In the genomic region with DNA sequence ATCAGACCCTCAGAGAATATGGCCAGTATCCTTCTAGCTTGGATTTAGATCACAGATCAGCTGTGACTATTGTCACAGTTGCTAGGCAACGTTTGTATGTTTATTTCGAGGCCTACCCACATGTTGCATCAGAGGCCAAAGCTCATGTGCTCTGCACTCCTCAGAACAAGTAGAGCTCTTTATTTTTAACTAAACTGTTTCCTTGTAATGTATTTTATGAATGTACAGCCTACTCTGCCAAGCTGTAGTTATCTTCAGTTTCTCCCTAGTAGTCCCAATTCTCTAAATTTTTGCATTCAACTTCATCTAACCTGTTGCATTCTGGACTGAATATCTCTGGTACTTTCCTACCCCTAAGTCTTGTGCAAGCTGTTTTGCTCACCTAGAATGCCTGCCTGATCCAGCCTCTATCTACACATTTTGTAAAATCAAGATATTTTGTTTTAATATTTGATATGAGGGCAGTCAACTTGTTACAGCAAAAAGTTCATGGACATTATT, we compare ENCODE assay signal across 8 cellular contexts. TPM values are rescaled to one million over a fixed set of nuclear protein-coding genes. Genes with fewer than 3 reads are reported as not detected.
DNase-seq lines count a peak whose midpoint lies in the region; ATAC-seq and TF ChIP-seq lines count a peak whose summit lies in the region.

No MANE protein-coding gene starts in this region.

- peak; percentile 54 for DNase-seq in activated CD8-positive, alpha-beta memory T cell treated with anti-CD3 and anti-CD28 coated beads, Interleukin-2, amount 10 ng/mL, durations not matched to agents 7 days and 5 days
- no peak for DNase-seq in activated CD8-positive, alpha-beta memory T cell treated with anti-CD3 and anti-CD28 coated beads for 24 hours
- no peak for DNase-seq in WTC11 (ENCODE audit: low spot score)
- peak; percentile 94 for DNase-seq in fibroblast of villous mesenchyme (ENCODE audit: low read depth)
- DNase-seq in psoas muscle, result peak in 1 of 2 donors; percentile 25
- DNase-seq in NCI-H1694 (lab: John Stamatoyannopoulos, UW), result no peak

- H3K27me3 ChIP-seq in psoas muscle (ENCODE audit: insufficient read depth in 3 of 3, low read length in 2 of 3), result no peaks in the 10 kb centered on the region

- CTCF ChIA-PET in activated CD8-positive, alpha-beta memory T cell treated with anti-CD3 and anti-CD28 coated beads, Interleukin-2, amount 10 ng/mL, durations not matched to agents 7 days and 5 days (lab: Charles Lee), result interaction anchor here (1.9 kb wide), 1 partner anchor 12 kb away, joined by 4 read pairs; no protein-coding TSS in a partner anchor
- CTCF ChIA-PET in WTC11 (lab: Charles Lee), result interaction anchor here (1.1 to 1.6 kb wide), 4 partner anchors 12 to 101 kb away, joined by 4 to 5 read pairs (median 4); no protein-coding TSS in a partner anchor

- H3K4me1 ChIP-seq in psoas muscle, result peaks cover 81% of the 10 kb centered on the region

- ATAC-seq in activated CD8-positive, alpha-beta memory T cell treated with anti-CD3 and anti-CD28 coated beads, Interleukin-2, amount 10 ng/mL, durations not matched to agents 7 days and 5 days, result peak; percentile 65
- ATAC-seq in HG03521 (IDR thresholded peaks at IDR 0.05; ENCODE audit: unreplicated experiment), result peak; percentile 68
- no peak for ATAC-seq in WTC11
- ATAC-seq in psoas muscle, result peak; percentile 83 to 92 (median 86)
- no peak for ATAC-seq in GM18870 (IDR thresholded peaks at IDR 0.05; ENCODE audit: unreplicated experiment)

- intact Hi-C loops in psoas muscle (cut with DNase I), result no loop called here

- no peaks in the 10 kb centered on the region for H3K9me3 Mint-ChIP-seq in activated CD8-positive, alpha-beta memory T cell treated with anti-CD3 and anti-CD28 coated beads, Interleukin-2, amount 10 ng/mL, durations not matched to agents 7 days and 5 days (ENCODE audit: low read depth)
- no peaks in the 10 kb centered on the region for H3K9me3 Mint-ChIP-seq in WTC11

- H3K4me3 ChIP-seq in fibroblast of villous mesenchyme (ENCODE audit: low read depth, low read length) (no peak overlapping the region), psoas muscle (no peak overlapping the region)

- peak overlapping the region; percentile 69 for H3K27ac Mint-ChIP-seq in activated CD8-positive, alpha-beta memory T cell treated with anti-CD3 and anti-CD28 coated beads, Interleukin-2, amount 10 ng/mL, durations not matched to agents 7 days and 5 days
- no peak overlapping the region for H3K27ac Mint-ChIP-seq in WTC11

- no peaks in the 10 kb centered on the region for H3K9me3 ChIP-seq in psoas muscle

- H3K27ac ChIP-seq in psoas muscle, result peak overlapping the region; percentile 70

- no peak overlapping the region for H3K4me3 Mint-ChIP-seq in activated CD8-positive, alpha-beta memory T cell treated with anti-CD3 and anti-CD28 coated beads, Interleukin-2, amount 10 ng/mL, durations not matched to agents 7 days and 5 days
- no peak overlapping the region for H3K4me3 Mint-ChIP-seq in WTC11

- POLR2A ChIA-PET in WTC11 (lab: Charles Lee), result interaction anchor here (1.0 to 1.1 kb wide), 2 partner anchors 12 to 221 kb away, joined by 3 to 4 read pairs; partner anchors contain the start of gene LNPEP

- H3K27me3 Mint-ChIP-seq in activated CD8-positive, alpha-beta memory T cell treated with anti-CD3 and anti-CD28 coated beads, Interleukin-2, amount 10 ng/mL, durations not matched to agents 7 days and 5 days, result no peaks in the 10 kb centered on the region
- peaks cover 12% of the 10 kb centered on the region for H3K27me3 Mint-ChIP-seq in WTC11 (ENCODE audit: low read depth)

- peaks cover 28% of the 10 kb centered on the region for H3K36me3 Mint-ChIP-seq in activated CD8-positive, alpha-beta memory T cell treated with anti-CD3 and anti-CD28 coated beads, Interleukin-2, amount 10 ng/mL, durations not matched to agents 7 days and 5 days
- H3K36me3 Mint-ChIP-seq in WTC11, result no peaks in the 10 kb centered on the region

- TF ChIP-seq CTCF in WTC11 (IDR thresholded peaks at IDR 0.05) (no peak), fibroblast of villous mesenchyme (IDR thresholded peaks at IDR 0.05; ENCODE audit: insufficient read depth, low read depth, low read length) (no peak), psoas muscle (IDR thresholded peaks at IDR 0.05) (no peak)

- H3K36me3 ChIP-seq in psoas muscle (ENCODE audit: insufficient read depth in 1 of 2, low read depth in 1 of 2), result no peaks in the 10 kb centered on the region

- H3K4me1 Mint-ChIP-seq in activated CD8-positive, alpha-beta memory T cell treated with anti-CD3 and anti-CD28 coated beads, Interleukin-2, amount 10 ng/mL, durations not matched to agents 7 days and 5 days, result peaks cover 22% of the 10 kb centered on the region
- peaks cover 14% of the 10 kb centered on the region for H3K4me1 Mint-ChIP-seq in WTC11

- 0 to 5% (median 2%) methylated on average over 2 of the region's 2 CpGs for WGBS in psoas muscle, 3 donors

TF ChIP-seq in WTC11, 78 proteins besides CTCF, POLR2A, EP300 and RAD21:
- TF ChIP-seq, protein P1, sequence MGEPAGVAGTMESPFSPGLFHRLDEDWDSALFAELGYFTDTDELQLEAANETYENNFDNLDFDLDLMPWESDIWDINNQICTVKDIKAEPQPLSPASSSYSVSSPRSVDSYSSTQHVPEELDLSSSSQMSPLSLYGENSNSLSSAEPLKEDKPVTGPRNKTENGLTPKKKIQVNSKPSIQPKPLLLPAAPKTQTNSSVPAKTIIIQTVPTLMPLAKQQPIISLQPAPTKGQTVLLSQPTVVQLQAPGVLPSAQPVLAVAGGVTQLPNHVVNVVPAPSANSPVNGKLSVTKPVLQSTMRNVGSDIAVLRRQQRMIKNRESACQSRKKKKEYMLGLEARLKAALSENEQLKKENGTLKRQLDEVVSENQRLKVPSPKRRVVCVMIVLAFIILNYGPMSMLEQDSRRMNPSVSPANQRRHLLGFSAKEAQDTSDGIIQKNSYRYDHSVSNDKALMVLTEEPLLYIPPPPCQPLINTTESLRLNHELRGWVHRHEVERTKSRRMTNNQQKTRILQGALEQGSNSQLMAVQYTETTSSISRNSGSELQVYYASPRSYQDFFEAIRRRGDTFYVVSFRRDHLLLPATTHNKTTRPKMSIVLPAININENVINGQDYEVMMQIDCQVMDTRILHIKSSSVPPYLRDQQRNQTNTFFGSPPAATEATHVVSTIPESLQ (CRISPR knock-in tag; IDR thresholded peaks at IDR 0.05), result no peak
- peak; percentile 96 for TF ChIP-seq GABPB1 (CRISPR knock-in tag; IDR thresholded peaks at IDR 0.05)

RNA-seq across cellular contexts. Expression of gene CAST, which starts 52.8 kb away (rescaled TPM):
- 100 to 1,000 TPM; 149 to 173 TPM for total RNA-seq in activated CD8-positive, alpha-beta memory T cell treated with anti-CD3 and anti-CD28 coated beads, Interleukin-2, amount 10 ng/mL, durations not matched to agents 7 days and 5 days
- 38.9 to 45.9 TPM (median 40.0 TPM) in 3 replicates for total RNA-seq in WTC11 (2021)
- 160 and 200 TPM in 2 replicates for total RNA-seq in fibroblast of villous mesenchyme
- 100 to 1,000 TPM; 193 to 447 (median 387) TPM for total RNA-seq in psoas muscle
- polyA plus RNA-seq in psoas muscle, result 100 to 1,000 TPM; 231 to 312 (median 291) TPM

Comparison
In these comparisons a context has a peak if more than half of its experiments do, and no peak if none do; other contexts are left out.
1. DNase-seq: peak in activated CD8-positive, alpha-beta memory T cell treated with anti-CD3 and anti-CD28 coated beads, Interleukin-2, amount 10 ng/mL, durations not matched to agents 7 days and 5 days (single experiment) and fibroblast of villous mesenchyme (single experiment); none in activated CD8-positive, alpha-beta memory T cell treated with anti-CD3 and anti-CD28 coated beads for 24 hours (single experiment), WTC11 (single experiment) and NCI-H1694 (single experiment).
2. ATAC-seq: peak in activated CD8-positive, alpha-beta memory T cell treated with anti-CD3 and anti-CD28 coated beads, Interleukin-2, amount 10 ng/mL, durations not matched to agents 7 days and 5 days (single experiment), HG03521 (single experiment) and psoas muscle (4 of 4); none in WTC11 (single experiment) and GM18870 (single experiment).